8 cellular contexts compared by ENCODE assay signal in the genomic region with DNA sequence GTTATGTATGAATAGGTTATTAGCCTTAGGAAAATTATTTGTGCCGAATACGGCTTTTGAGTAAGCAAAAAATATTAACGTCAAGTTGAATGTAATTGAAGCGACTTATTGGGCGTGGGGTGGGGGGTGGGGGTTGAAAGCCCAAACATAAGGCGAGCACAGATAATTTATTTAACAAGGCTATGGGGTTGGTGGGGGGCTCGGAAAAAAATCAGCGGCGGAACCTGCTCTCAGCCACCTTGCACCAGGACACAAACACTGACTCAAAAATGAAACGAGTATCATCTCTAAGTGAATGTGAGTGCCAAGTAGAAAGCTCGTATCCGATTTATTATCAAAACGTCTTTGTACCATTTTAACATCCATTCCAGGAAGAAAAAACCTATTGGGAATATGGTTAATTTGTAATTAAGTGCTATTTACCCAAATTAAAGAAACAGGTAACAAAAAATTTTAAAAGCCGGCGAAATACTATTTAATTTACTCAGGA. TPM values are rescaled to one million over a fixed set of nuclear protein-coding genes. Genes with fewer than 3 reads are reported as not detected.
A peak's percentile ranks its signal among the peaks of the same experiment; 100 is the strongest.
DNase-seq lines count a peak whose midpoint lies in the region; ATAC-seq and TF ChIP-seq lines count a peak whose summit lies in the region.

No MANE protein-coding gene starts in this region.

- H3K27me3 Mint-ChIP-seq in activated naive CD4-positive, alpha-beta T cell treated with anti-CD3 and anti-CD28 coated beads, Interleukin-2, amount 10 ng/mL, durations not matched to agents 7 days and 5 days: peaks cover 7% of the 10 kb centered on the region
- H3K27me3 Mint-ChIP-seq in activated B cell treated with CpG ODN at 0.5 μM for 24 hours: no peaks in the 10 kb centered on the region

- ATAC-seq in activated B cell treated with CpG ODN at 0.5 μM for 24 hours (ENCODE audit: low read depth) (no peak), GM21447 (IDR thresholded peaks at IDR 0.05; ENCODE audit: unreplicated experiment) (no peak)

- TF ChIP-seq CTCF in activated B cell treated with CpG ODN at 0.5 μM for 24 hours (IDR thresholded peaks at IDR 0.05): no peak

- peak overlapping the region; percentile 77 to 99 (median 94) for H3K27ac ChIP-seq in skin epidermis

- POLR2A ChIA-PET in activated B cell treated with CpG ODN at 0.5 μM for 24 hours (lab: Charles Lee): interaction anchor here (1.3 to 2.7 kb wide), 6 partner anchors 10 to 228 kb away, joined by 3 to 69 read pairs (median 10); partner anchors contain the start of genes ABHD18, MFSD8, PGRMC2 and PLK4

- peak overlapping the region; percentile 82 for H3K4me3 Mint-ChIP-seq in activated naive CD4-positive, alpha-beta T cell treated with anti-CD3 and anti-CD28 coated beads, Interleukin-2, amount 10 ng/mL, durations not matched to agents 7 days and 5 days
- H3K4me3 Mint-ChIP-seq in activated B cell treated with CpG ODN at 0.5 μM for 24 hours: peak overlapping the region; percentile 84

- peaks cover 28% of the 10 kb centered on the region for H3K4me1 Mint-ChIP-seq in activated naive CD4-positive, alpha-beta T cell treated with anti-CD3 and anti-CD28 coated beads, Interleukin-2, amount 10 ng/mL, durations not matched to agents 7 days and 5 days
- H3K4me1 Mint-ChIP-seq in activated B cell treated with CpG ODN at 0.5 μM for 24 hours: peaks cover 10% of the 10 kb centered on the region

- H3K27ac Mint-ChIP-seq in activated naive CD4-positive, alpha-beta T cell treated with anti-CD3 and anti-CD28 coated beads, Interleukin-2, amount 10 ng/mL, durations not matched to agents 7 days and 5 days: peak overlapping the region; percentile 95
- H3K27ac Mint-ChIP-seq in activated B cell treated with CpG ODN at 0.5 μM for 24 hours: peak overlapping the region; percentile 90

- intact Hi-C loops in activated B cell treated with CpG ODN at 0.5 μM for 24 hours (cut with micrococcal nuclease): loop anchor here (2.0 to 5.0 kb wide), 2 partner anchors 278 to 1033 kb away; partner anchors contain the start of genes HSPA4L and SCLT1

- CTCF ChIA-PET in activated naive CD4-positive, alpha-beta T cell treated with anti-CD3 and anti-CD28 coated beads, Interleukin-2, amount 10 ng/mL, durations not matched to agents 7 days and 5 days (lab: Charles Lee): interaction anchor here (0.6 kb wide), 1 partner anchor 96 kb away, joined by 3 read pairs; no protein-coding TSS in a partner anchor
- CTCF ChIA-PET in activated B cell treated with CpG ODN at 0.5 μM for 24 hours (lab: Charles Lee): interaction anchor here (1.1 to 2.1 kb wide), 2 partner anchors 63 to 95 kb away, joined by 3 to 9 read pairs; partner anchors contain the start of genes ABHD18 and MFSD8

- H3K9me3 Mint-ChIP-seq in activated naive CD4-positive, alpha-beta T cell treated with anti-CD3 and anti-CD28 coated beads, Interleukin-2, amount 10 ng/mL, durations not matched to agents 7 days and 5 days: no peaks in the 10 kb centered on the region
- no peaks in the 10 kb centered on the region for H3K9me3 Mint-ChIP-seq in activated B cell treated with CpG ODN at 0.5 μM for 24 hours

- peak; percentile 30 for DNase-seq in activated naive CD4-positive, alpha-beta T cell treated with anti-CD3 and anti-CD28 coated beads, Interleukin-2, amount 10 ng/mL, durations not matched to agents 7 days and 5 days
- DNase-seq in activated naive CD4-positive, alpha-beta T cell treated with anti-CD3 and anti-CD28 coated beads, Interleukin-2, amount 50 U/mL, for 16 hours: no peak
- DNase-seq in activated B cell treated with CpG ODN at 0.5 μM for 24 hours: no peak
- peak; percentile 21 for DNase-seq in hepatic stellate cell (ENCODE audit: low spot score)
- no peak for DNase-seq in NCI-H226
- DNase-seq in NCI-H146 treated with DMSO at 0.1 percent for 48 hours (lab: John Stamatoyannopoulos, UW; ENCODE audit: unreplicated experiment): no peak

- no peaks in the 10 kb centered on the region for H3K36me3 Mint-ChIP-seq in activated naive CD4-positive, alpha-beta T cell treated with anti-CD3 and anti-CD28 coated beads, Interleukin-2, amount 10 ng/mL, durations not matched to agents 7 days and 5 days
- no peaks in the 10 kb centered on the region for H3K36me3 Mint-ChIP-seq in activated B cell treated with CpG ODN at 0.5 μM for 24 hours (ENCODE audit: low read depth)

- H3K4me3 ChIP-seq in skin epidermis: peak overlapping the region; percentile 74 to 94 (median 84)

RNA-seq across cellular contexts. Expression of gene LARP1B, which starts 0.9 kb away (rescaled TPM):
- total RNA-seq in activated B cell treated with CpG ODN at 0.5 μM for 24 hours: 10.7 and 11.5 TPM in 2 replicates

Comparison
In these comparisons a context has a peak if more than half of its experiments do, and no peak if none do; other contexts are left out.
1. DNase-seq: peak in activated naive CD4-positive, alpha-beta T cell treated with anti-CD3 and anti-CD28 coated beads, Interleukin-2, amount 10 ng/mL, durations not matched to agents 7 days and 5 days (single experiment) and hepatic stellate cell (single experiment); none in activated naive CD4-positive, alpha-beta T cell treated with anti-CD3 and anti-CD28 coated beads, Interleukin-2, amount 50 U/mL, for 16 hours (single experiment), activated B cell treated with CpG ODN at 0.5 μM for 24 hours (single experiment), NCI-H226 (single experiment) and NCI-H146 treated with DMSO at 0.1 percent for 48 hours (single experiment).